8 cellular contexts compared by ENCODE assay signal in the genomic region with DNA sequence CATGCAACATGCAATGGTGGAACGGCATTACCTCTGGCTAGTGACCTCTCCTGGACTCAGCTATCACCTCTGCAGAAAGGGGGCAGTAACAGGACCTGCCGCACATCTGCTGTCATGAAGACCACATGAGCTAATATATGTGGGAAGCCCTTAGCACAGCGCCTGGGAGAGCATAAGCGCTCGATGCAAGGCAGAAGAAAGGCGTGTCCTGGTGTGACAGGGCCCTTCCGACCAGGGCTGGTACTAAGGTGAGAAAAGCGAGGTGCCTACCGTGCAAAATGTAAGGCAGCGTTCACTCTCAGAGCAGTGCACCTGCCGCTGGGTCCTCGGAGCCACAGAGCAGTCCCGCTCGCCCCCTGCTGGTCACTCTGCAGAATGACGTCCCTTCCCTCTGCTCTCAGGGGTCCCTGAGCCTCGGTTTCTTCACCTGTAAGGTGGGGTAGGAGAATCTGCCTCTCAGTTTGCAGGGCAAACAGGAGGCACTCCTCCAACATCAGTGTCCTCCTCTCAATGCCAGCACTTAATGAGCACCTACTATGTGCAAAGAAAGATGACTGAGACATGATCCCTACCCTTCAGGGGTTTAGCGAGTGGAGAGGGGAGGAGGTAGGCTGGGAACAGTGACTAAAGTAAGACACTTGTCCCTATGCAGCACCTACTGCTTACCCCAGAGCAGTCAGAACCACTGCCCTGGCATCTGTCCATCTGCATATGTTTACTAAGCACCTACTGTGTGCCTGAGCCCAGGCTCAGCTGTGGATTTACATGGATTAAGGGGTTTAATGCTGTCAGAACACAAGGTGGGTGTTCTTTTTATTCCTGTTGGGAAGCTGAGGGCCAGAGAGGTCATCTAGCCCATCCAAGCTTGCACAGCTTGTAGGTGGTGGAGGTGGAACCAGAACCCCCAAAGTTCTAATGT. TPM values are rescaled to one million over a fixed set of nuclear protein-coding genes. Genes with fewer than 3 reads are reported as not detected.
DNase-seq lines count a peak whose midpoint lies in the region; ATAC-seq lines count a peak whose summit lies in the region.

No MANE protein-coding gene starts in this region.

- H3K27me3 ChIP-seq in mesendoderm (ENCODE audit: insufficient read depth, low read length, poor library complexity) (no peaks in the 10 kb centered on the region), MG63 (0 out of 2 replicates have a peak, but pooled peaks cover 2% of the 10 kb centered on the region)

- H3K36me3 ChIP-seq in mesendoderm (ENCODE audit: control insufficient read depth, insufficient read depth, low read length), result no peaks in the 10 kb centered on the region
- H3K36me3 ChIP-seq in MG63, result no peaks in the 10 kb centered on the region

- CTCF ChIA-PET in activated CD4-positive, alpha-beta memory T cell treated with anti-CD3 and anti-CD28 coated beads for 36 hours (lab: Charles Lee), result interaction anchor here (0.6 to 21.5 kb wide), 43 partner anchors 8 to 508 kb away, joined by 3 to 764 read pairs (median 4); partner anchors contain the start of genes RNF114 and SPATA2

- H3K4me1 Mint-ChIP-seq in activated CD4-positive, alpha-beta memory T cell treated with anti-CD3 and anti-CD28 coated beads for 36 hours (ENCODE audit: low read depth), result peaks cover 24% of the 10 kb centered on the region

- H3K79me1 ChIP-seq in mesendoderm (ENCODE audit: low read length), result no peaks in the 10 kb centered on the region

- H3K4me3 Mint-ChIP-seq in activated CD4-positive, alpha-beta memory T cell treated with anti-CD3 and anti-CD28 coated beads for 36 hours, result no peak overlapping the region

- no peak overlapping the region for H2AK5ac ChIP-seq in mesendoderm (ENCODE audit: low read length)

- H3K9ac ChIP-seq in mesendoderm (ENCODE audit: low read length), result no peak overlapping the region

- no peak overlapping the region for H2BK120ac ChIP-seq in mesendoderm (ENCODE audit: low read depth, low read length)

- H3K23ac ChIP-seq in mesendoderm (ENCODE audit: low read length), result no peak overlapping the region

- H3K36me3 Mint-ChIP-seq in activated CD4-positive, alpha-beta memory T cell treated with anti-CD3 and anti-CD28 coated beads for 36 hours, result peaks cover 5% of the 10 kb centered on the region

- no peak overlapping the region for H3K4ac ChIP-seq in mesendoderm (ENCODE audit: low read depth, low read length)

- H3K27ac Mint-ChIP-seq in activated CD4-positive, alpha-beta memory T cell treated with anti-CD3 and anti-CD28 coated beads for 36 hours, result peak overlapping the region; percentile 21

- H3K4me1 ChIP-seq in mesendoderm (ENCODE audit: control insufficient read depth, low read depth, low read length), result no peaks in the 10 kb centered on the region

- no peaks in the 10 kb centered on the region for H3K79me2 ChIP-seq in mesendoderm (ENCODE audit: control insufficient read depth, insufficient read depth, low read length)

- DNase-seq in DMS53 treated with DMSO at 0.1 percent for 48 hours (lab: John Stamatoyannopoulos, UW; ENCODE audit: unreplicated experiment) (peak; percentile 85), NCI-H526 treated with DMSO at 0.1 percent for 48 hours (lab: John Stamatoyannopoulos, UW) (peak; percentile 75), ecto neural progenitor cell (ENCODE audit: low spot score) (peak; percentile 86), mesendoderm (peak; percentile 76), MG63 (no peak)
- DNase-seq in activated CD4-positive, alpha-beta memory T cell treated with anti-CD3 and anti-CD28 coated beads for 36 hours, result peak; percentile 85
- DNase-seq in stimulated activated CD8-positive, alpha-beta memory T cell treated with anti-CD3 and anti-CD28 coated beads, Interleukin-4, amount 100 ng/mL, for 1 hour (ENCODE audit: low read depth in 2 of 2, low spot score in 1 of 2), result peak; percentile 59

- intact Hi-C loops in activated CD4-positive, alpha-beta memory T cell treated with anti-CD3 and anti-CD28 coated beads for 36 hours (cut with micrococcal nuclease), result loop anchor here (1.0 to 5.0 kb wide), 4 partner anchors 13 to 276 kb away; partner anchors contain the start of gene B4GALT5

- peak; percentile 47 for ATAC-seq in HG03108 (IDR thresholded peaks at IDR 0.05; ENCODE audit: unreplicated experiment)

- no peak overlapping the region for H3K4me3 ChIP-seq in mesendoderm (ENCODE audit: low read length)
- H3K4me3 ChIP-seq in MG63, result no peak overlapping the region

- no peaks in the 10 kb centered on the region for H3K9me3 Mint-ChIP-seq in activated CD4-positive, alpha-beta memory T cell treated with anti-CD3 and anti-CD28 coated beads for 36 hours

- H3K18ac ChIP-seq in mesendoderm (ENCODE audit: low read length), result no peak overlapping the region

- H3K4me2 ChIP-seq in mesendoderm (ENCODE audit: low read length), result no peak overlapping the region

- no peak overlapping the region for H4K5ac ChIP-seq in mesendoderm (ENCODE audit: low read length)

- no peak overlapping the region for H2BK15ac ChIP-seq in mesendoderm (replicated peaks; ENCODE audit: low read depth)

- POLR2A ChIA-PET in activated CD4-positive, alpha-beta memory T cell treated with anti-CD3 and anti-CD28 coated beads for 36 hours (lab: Charles Lee), result interaction anchor here (1.0 to 1.6 kb wide), 4 partner anchors 13 to 68 kb away, joined by 3 to 18 read pairs (median 6); no protein-coding TSS in a partner anchor

- no peaks in the 10 kb centered on the region for H3K9me3 ChIP-seq in MG63

- no peak overlapping the region for H3K56ac ChIP-seq in mesendoderm (ENCODE audit: low read length)

- no peak overlapping the region for H4K8ac ChIP-seq in mesendoderm (ENCODE audit: low read depth, low read length)

- H2BK5ac ChIP-seq in mesendoderm (ENCODE audit: low read length), result no peak overlapping the region

- H3K27me3 Mint-ChIP-seq in activated CD4-positive, alpha-beta memory T cell treated with anti-CD3 and anti-CD28 coated beads for 36 hours, result peaks cover 8% of the 10 kb centered on the region

- WGBS in mesendoderm (ENCODE audit: extremely low coverage, insufficient coverage, low lambda C conversion rate), result no CpG with 5 or more reads among the region's 17 CpGs

- no peak overlapping the region for H3K27ac ChIP-seq in mesendoderm (ENCODE audit: low read depth, low read length)

RNA-seq across cellular contexts. Expression of gene PTGIS, which starts 41.1 kb away (rescaled TPM):
- 1 to 10 TPM; 1.8 TPM for total RNA-seq in activated CD4-positive, alpha-beta memory T cell treated with anti-CD3 and anti-CD28 coated beads for 36 hours
- polyA plus RNA-seq in mesendoderm (2013, experiment 1 of 2), result 13.1 TPM
- polyA plus RNA-seq in mesendoderm (2013, experiment 2 of 2), result 13.0 TPM
- 4.1 and 6.2 TPM in 2 replicates for total RNA-seq in MG63 (2014; rRNA removed; shearing (Covaris generic); ENCODE audit: low replicate concordance)
